ENCODE assay signal across 10 cellular contexts in the genomic region with DNA sequence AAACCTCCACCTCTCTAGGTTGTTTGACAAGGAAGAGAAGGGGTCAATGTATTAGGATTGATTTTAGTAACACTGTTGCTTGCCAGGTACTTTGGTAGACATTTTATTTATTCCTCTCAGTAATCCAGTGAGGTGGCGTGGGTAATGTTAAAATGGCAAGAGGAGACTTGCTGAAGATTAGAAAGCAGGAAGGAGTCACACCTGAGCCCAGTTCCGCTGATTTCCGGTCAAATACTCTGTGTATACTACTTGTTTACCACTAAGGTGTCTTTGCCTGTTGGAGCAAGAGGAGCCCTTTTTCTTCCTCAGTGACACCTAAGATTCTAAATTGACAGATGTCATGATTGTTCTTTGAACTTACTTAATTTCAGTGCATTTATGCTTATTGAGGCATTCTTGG. TPM values are rescaled to one million over a fixed set of nuclear protein-coding genes. Genes with fewer than 3 reads are reported as not detected.
DNase-seq lines count a peak whose midpoint lies in the region; ATAC-seq lines count a peak whose summit lies in the region.
"Had no signal": no experiment of that assay in that cellular context is flagged by ENCODE, and none has a peak within 500 bp of the region (broad histone marks: within the 10 kb centered on the region; RNA-seq: fewer than 3 reads in every experiment).

No MANE protein-coding gene starts in this region.

- DNase-seq in activated naive CD4-positive, alpha-beta T cell treated with anti-CD3 and anti-CD28 coated beads, Interleukin-2, amount 10 ng/mL, durations not matched to agents 7 days and 5 days: no peak
- no peak for DNase-seq in activated naive CD4-positive, alpha-beta T cell treated with anti-CD3 and anti-CD28 coated beads, Interleukin-2, amount 50 U/mL, for 16 hours
- DNase-seq in activated CD4-positive, alpha-beta memory T cell treated with anti-CD3 and anti-CD28 coated beads for 36 hours: no peak
- DNase-seq in immature natural killer cell (no peak), NCI-H1417 (lab: John Stamatoyannopoulos, UW) (no peak)
- no peak for DNase-seq in stimulated activated naive B cell treated with anti-CD40 and anti-IgM and Interleukin-4, amounts not matched to agents 10 μg/mL and 1 μg/mL and 100 μg/mL, for 72 hours
- DNase-seq: NCI-H146, transverse colon had no signal

- CTCF ChIA-PET in activated naive CD4-positive, alpha-beta T cell treated with anti-CD3 and anti-CD28 coated beads, Interleukin-2, amount 10 ng/mL, durations not matched to agents 7 days and 5 days (lab: Charles Lee): interaction anchor here (1.3 to 5.7 kb wide), 5 partner anchors 19 to 284 kb away, joined by 4 to 46 read pairs (median 21); no protein-coding TSS in a partner anchor
- CTCF ChIA-PET in activated CD4-positive, alpha-beta memory T cell treated with anti-CD3 and anti-CD28 coated beads for 36 hours (lab: Charles Lee): interaction anchor here (1.5 to 7.3 kb wide), 8 partner anchors 12 to 285 kb away, joined by 3 to 61 read pairs (median 28); no protein-coding TSS in a partner anchor

- intact Hi-C loops in activated CD4-positive, alpha-beta memory T cell treated with anti-CD3 and anti-CD28 coated beads for 36 hours (cut with micrococcal nuclease): loop anchor here (10.0 kb wide), 1 partner anchor 618 kb away; the partner anchor contains the start of gene PLCL2

- peak overlapping the region; percentile 6 for H3K27ac Mint-ChIP-seq in activated naive CD4-positive, alpha-beta T cell treated with anti-CD3 and anti-CD28 coated beads, Interleukin-2, amount 10 ng/mL, durations not matched to agents 7 days and 5 days
- peak overlapping the region; percentile 12 for H3K27ac Mint-ChIP-seq in activated CD4-positive, alpha-beta memory T cell treated with anti-CD3 and anti-CD28 coated beads for 36 hours
- peak overlapping the region in 5 of 6 donors; percentile 7 to 97 (median 70) for H3K27ac Mint-ChIP-seq in immature natural killer cell
- no peak overlapping the region for H3K27ac Mint-ChIP-seq in stimulated activated naive B cell treated with anti-CD40 and anti-IgM and Interleukin-4, amounts not matched to agents 10 μg/mL and 1 μg/mL and 100 μg/mL, for 72 hours

- POLR2A ChIA-PET in activated CD4-positive, alpha-beta memory T cell treated with anti-CD3 and anti-CD28 coated beads for 36 hours (lab: Charles Lee): interaction anchor here (2.4 to 3.1 kb wide), 2 partner anchors 24 to 53 kb away, joined by 11 read pairs; no protein-coding TSS in a partner anchor

- no peak overlapping the region for H3K4me3 Mint-ChIP-seq in activated naive CD4-positive, alpha-beta T cell treated with anti-CD3 and anti-CD28 coated beads, Interleukin-2, amount 10 ng/mL, durations not matched to agents 7 days and 5 days
- H3K4me3 Mint-ChIP-seq in activated CD4-positive, alpha-beta memory T cell treated with anti-CD3 and anti-CD28 coated beads for 36 hours: peak overlapping the region; percentile 10
- peak overlapping the region in 1 of 5 donors; percentile 41 for H3K4me3 Mint-ChIP-seq in immature natural killer cell
- H3K4me3 Mint-ChIP-seq in stimulated activated naive B cell treated with anti-CD40 and anti-IgM and Interleukin-4, amounts not matched to agents 10 μg/mL and 1 μg/mL and 100 μg/mL, for 72 hours: peak overlapping the region; percentile 30 to 36

- H3K9me3 Mint-ChIP-seq in activated naive CD4-positive, alpha-beta T cell treated with anti-CD3 and anti-CD28 coated beads, Interleukin-2, amount 10 ng/mL, durations not matched to agents 7 days and 5 days: no peaks in the 10 kb centered on the region
- no peaks in the 10 kb centered on the region for H3K9me3 Mint-ChIP-seq in activated CD4-positive, alpha-beta memory T cell treated with anti-CD3 and anti-CD28 coated beads for 36 hours
- no peaks in the 10 kb centered on the region for H3K9me3 Mint-ChIP-seq in immature natural killer cell
- H3K9me3 Mint-ChIP-seq in stimulated activated naive B cell treated with anti-CD40 and anti-IgM and Interleukin-4, amounts not matched to agents 10 μg/mL and 1 μg/mL and 100 μg/mL, for 72 hours: no peaks in the 10 kb centered on the region

- H3K4me1 Mint-ChIP-seq in activated naive CD4-positive, alpha-beta T cell treated with anti-CD3 and anti-CD28 coated beads, Interleukin-2, amount 10 ng/mL, durations not matched to agents 7 days and 5 days: peaks cover 38% of the 10 kb centered on the region
- peaks cover 33% of the 10 kb centered on the region for H3K4me1 Mint-ChIP-seq in activated CD4-positive, alpha-beta memory T cell treated with anti-CD3 and anti-CD28 coated beads for 36 hours (ENCODE audit: low read depth)
- H3K4me1 Mint-ChIP-seq in immature natural killer cell: peaks cover 0 to 23% of the 10 kb centered on the region in 2 donors
- peaks cover 10 to 28% of the 10 kb centered on the region in 2 donors for H3K4me1 Mint-ChIP-seq in stimulated activated naive B cell treated with anti-CD40 and anti-IgM and Interleukin-4, amounts not matched to agents 10 μg/mL and 1 μg/mL and 100 μg/mL, for 72 hours

- no peaks in the 10 kb centered on the region for H3K27me3 Mint-ChIP-seq in activated naive CD4-positive, alpha-beta T cell treated with anti-CD3 and anti-CD28 coated beads, Interleukin-2, amount 10 ng/mL, durations not matched to agents 7 days and 5 days
- no peaks in the 10 kb centered on the region for H3K27me3 Mint-ChIP-seq in activated CD4-positive, alpha-beta memory T cell treated with anti-CD3 and anti-CD28 coated beads for 36 hours
- H3K27me3 Mint-ChIP-seq in immature natural killer cell (ENCODE audit: low read depth in 3 of 3): peaks cover 11 to 13% (median 12%) of the 10 kb centered on the region in 3 donors
- no peaks in the 10 kb centered on the region for H3K27me3 Mint-ChIP-seq in stimulated activated naive B cell treated with anti-CD40 and anti-IgM and Interleukin-4, amounts not matched to agents 10 μg/mL and 1 μg/mL and 100 μg/mL, for 72 hours

- ATAC-seq in stimulated activated naive B cell treated with anti-CD40 and anti-IgM and Interleukin-4, amounts not matched to agents 10 μg/mL and 1 μg/mL and 100 μg/mL, for 72 hours (replicated peaks): no peak
- ATAC-seq in HG02840 (IDR thresholded peaks at IDR 0.05; ENCODE audit: low FRiP score, unreplicated experiment) (no peak), HG03469 (IDR thresholded peaks at IDR 0.05; ENCODE audit: unreplicated experiment) (no peak)

- H3K36me3 Mint-ChIP-seq in activated naive CD4-positive, alpha-beta T cell treated with anti-CD3 and anti-CD28 coated beads, Interleukin-2, amount 10 ng/mL, durations not matched to agents 7 days and 5 days: peaks cover 15% of the 10 kb centered on the region
- H3K36me3 Mint-ChIP-seq in activated CD4-positive, alpha-beta memory T cell treated with anti-CD3 and anti-CD28 coated beads for 36 hours: peaks cover 17% of the 10 kb centered on the region
- peaks cover 2 to 15% (median 3%) of the 10 kb centered on the region in 3 donors for H3K36me3 Mint-ChIP-seq in immature natural killer cell
- H3K36me3 Mint-ChIP-seq in stimulated activated naive B cell treated with anti-CD40 and anti-IgM and Interleukin-4, amounts not matched to agents 10 μg/mL and 1 μg/mL and 100 μg/mL, for 72 hours: peaks cover 11 to 19% of the 10 kb centered on the region in 2 donors

RNA-seq across cellular contexts. Expression of gene OXNAD1, which starts 1.7 kb away (rescaled TPM):
- total RNA-seq in activated CD4-positive, alpha-beta memory T cell treated with anti-CD3 and anti-CD28 coated beads for 36 hours: 10 to 100 TPM; 23.5 to 24.0 TPM
- polyA plus RNA-seq in immature natural killer cell: 10 to 100 TPM; 22.0 to 27.3 (median 23.8) TPM

RNA-seq across cellular contexts. Expression of gene DPH3, which starts 2.0 kb away (rescaled TPM):
- 10 to 100 TPM; 23.4 TPM for total RNA-seq in activated CD4-positive, alpha-beta memory T cell treated with anti-CD3 and anti-CD28 coated beads for 36 hours
- 10 to 100 TPM; 22.3 to 31.8 (median 25.5) TPM for polyA plus RNA-seq in immature natural killer cell
